19 cellular contexts compared by ENCODE assay signal in the genomic region with DNA sequence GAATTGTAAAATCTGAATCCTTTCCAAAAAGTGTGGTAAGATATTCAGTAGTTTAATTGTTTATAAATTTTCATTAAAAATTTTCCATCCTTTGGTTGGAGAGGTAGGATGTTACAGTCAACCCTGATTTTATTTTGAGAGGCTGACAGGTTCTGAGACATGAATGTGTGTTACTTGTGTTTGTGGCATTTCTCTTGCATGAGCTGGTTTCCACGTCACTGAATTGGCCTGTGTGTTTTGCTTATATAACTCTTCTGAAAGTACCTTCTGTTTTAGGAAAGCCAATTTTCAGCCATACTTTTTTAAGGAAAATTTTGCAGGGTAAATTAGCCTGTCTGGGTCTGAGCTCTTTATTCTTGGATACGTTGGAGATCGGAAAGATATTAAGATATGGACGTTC.
DNase-seq lines count a peak whose midpoint lies in the region; ATAC-seq, FAIRE-seq and TF ChIP-seq lines count a peak whose summit lies in the region.
"Had no signal": no experiment of that assay in that cellular context is flagged by ENCODE, and none has a peak within 500 bp of the region (broad histone marks: within the 10 kb centered on the region; RNA-seq: fewer than 3 reads in every experiment).

No MANE protein-coding gene starts in this region.

- FAIRE-seq in H54 (lab: Jason Lieb, UNC), result no peak
- FAIRE-seq: GM12878 had no signal

- ATAC-seq in GM21528 (IDR thresholded peaks at IDR 0.05; ENCODE audit: low FRiP score, unreplicated experiment), result no peak
- no peak for ATAC-seq in GM19023 (IDR thresholded peaks at IDR 0.05; ENCODE audit: unreplicated experiment)
- ATAC-seq in HG02970 (IDR thresholded peaks at IDR 0.05; ENCODE audit: low FRiP score, unreplicated experiment), result no peak
- ATAC-seq: GM12878, left colon, WTC11 had no signal

- no peak for TF ChIP-seq CTCF in AG09309 (IDR thresholded peaks at IDR 0.05; ENCODE audit: control insufficient read depth, insufficient read depth, low read depth, low read length, missing control alignments)
- no peak for TF ChIP-seq CTCF in foreskin fibroblast (IDR thresholded peaks at IDR 0.05; ENCODE audit: low read depth, low read length)

- DNase-seq in AG09309 (ENCODE audit: low read depth), result peak; percentile 61
- peak; percentile 38 for DNase-seq in H54 (ENCODE audit: insufficient read length, low spot score)
- peak; percentile 63 for DNase-seq in amniotic epithelial cell (ENCODE audit: low read depth)
- DNase-seq in foreskin fibroblast, result peak; percentile 42 to 57
- no peak for DNase-seq in T1000 (lab: John Stamatoyannopoulos, UW)
- DNase-seq: left colon; NCI-H187; NCI-H524 treated with DMSO at 0.1 percent for 48 hours; ovary; PC-9; stimulated activated naive CD8-positive, alpha-beta T cell treated with anti-CD3 and anti-CD28 coated beads, Interleukin-15, amount 100 ng/mL, for 72 hours had no signal

- H3K4me3 ChIP-seq in AG09309 (ENCODE audit: control insufficient read depth, low read depth, low read length) (no peak overlapping the region), foreskin fibroblast (ENCODE audit: low read depth in 1 of 2, low read length in 2 of 2) (no peak overlapping the region)
- H3K4me3 ChIP-seq: GM12878, hepatocyte, ovary, PC-9, smooth muscle cell, vagina had no signal

- TF ChIP-seq POLR2A in H54 (IDR thresholded peaks at IDR 0.05; ENCODE audit: low read depth, low read length), result no peak
